22 cellular contexts compared by ENCODE assay signal in genomic region chr19:34502582-34503545, GRCh38. TPM values are rescaled to one million over a fixed set of nuclear protein-coding genes. Genes with fewer than 3 reads are reported as not detected.
DNase-seq lines count a peak whose midpoint lies in the region; ATAC-seq and TF ChIP-seq lines count a peak whose summit lies in the region.
"Had no signal": no experiment of that assay in that cellular context is flagged by ENCODE, and none has a peak within 500 bp of the region (broad histone marks: within the 10 kb centered on the region; RNA-seq: fewer than 3 reads in every experiment).

No MANE protein-coding gene starts in this region.

- H2BK120ac ChIP-seq in neuronal stem cell (ENCODE audit: low read depth, low read length) = no peak overlapping the region

- TF ChIP-seq CTCF in GM10248 (IDR thresholded peaks at IDR 0.05; ENCODE audit: control extremely low read depth, extremely low read depth, low read depth, missing control alignments) (no peak), brain (conservative IDR thresholded peaks at IDR 0.05) (no peak)

- no peak overlapping the region for H4K8ac ChIP-seq in neuronal stem cell (ENCODE audit: low read depth, low read length)

- H3K4me3 Mint-ChIP-seq in brain (no peak overlapping the region), immature natural killer cell (no peak overlapping the region)
- H3K4me3 Mint-ChIP-seq: dendritic cell treated with granulocyte-macrophage colony-stimulating factor and Interleukin-4, amounts not matched to agents 40 ng/mL and 50 ng/mL, for 4 days; neural crest cell had no signal

- CTCF ChIA-PET in GM10248 (lab: Yijun Ruan, JAX) = no interaction called here

- no peak overlapping the region for H3K4ac ChIP-seq in neuronal stem cell (ENCODE audit: low read length)

- no peaks in the 10 kb centered on the region for H3K9me3 ChIP-seq in neuronal stem cell (replicated peaks in 1 of 2; ENCODE audit: control insufficient read depth in 2 of 2, insufficient read depth in 1 of 2, low read depth in 1 of 2, low read length in 2 of 2)
- H3K9me3 ChIP-seq: gastrocnemius medialis had no signal

- H3K9ac ChIP-seq in neuronal stem cell (ENCODE audit: low read depth, low read length, poor library complexity) = no peak overlapping the region

- H3K18ac ChIP-seq in neuronal stem cell (ENCODE audit: low read length) = no peak overlapping the region

- DNase-seq in AG08396 (ENCODE audit: low spot score) (peak; percentile 39), GM10248 (ENCODE audit: extremely low spot score) (peak; percentile 13), neuronal stem cell (ENCODE audit: low spot score) (no peak), immature natural killer cell (no peak), SKM-1 treated with dmso at 0.1 percent for 144 hours (lab: John Stamatoyannopoulos, UW; ENCODE audit: unreplicated experiment) (no peak), NK-92 (lab: John Stamatoyannopoulos, UW; ENCODE audit: unreplicated experiment) (no peak)
- DNase-seq: brain microvascular endothelial cell; COR-L47; EL; gastrocnemius medialis; HCEC 1CT; left colon; NCI-H1694; stimulated activated CD4-positive, alpha-beta T cell treated with anti-CD3 and anti-CD28 coated beads, Interleukin-12 subunit alpha, Interleukin-12 subunit beta, amount 100 ng/mL, for 4 hours; T1000 had no signal

- WGBS in neuronal stem cell (ENCODE audit: extremely low coverage in 2 of 2, insufficient read length in 2 of 2, insufficient replicate concordance in 1 of 2), 2 donors = no CpG with 5 or more reads among the region's 15 CpGs

- H3K36me3 Mint-ChIP-seq in brain (peaks cover 10% of the 10 kb centered on the region), immature natural killer cell (no peaks in the 10 kb centered on the region)

- no peak for ATAC-seq in HG03196 (IDR thresholded peaks at IDR 0.05; ENCODE audit: unreplicated experiment)
- ATAC-seq: gastrocnemius medialis, left colon, Panc1 had no signal

- H2BK5ac ChIP-seq in neuronal stem cell (ENCODE audit: low read length) = no peak overlapping the region

- H3K27me3 ChIP-seq in neuronal stem cell (ENCODE audit: control insufficient read depth in 3 of 3, insufficient read depth in 3 of 3, low read depth in 1 of 3, low read length in 3 of 3) = no peaks in the 10 kb centered on the region
- H3K27me3 ChIP-seq: brain microvascular endothelial cell, gastrocnemius medialis had no signal

- peak overlapping the region in 1 of 2 donors; percentile 28 for H3K4me3 ChIP-seq in neuronal stem cell (ENCODE audit: low read length in 2 of 2)
- H3K4me3 ChIP-seq: gastrocnemius medialis, SK-N-MC had no signal

- peaks cover 8 to 15% of the 10 kb centered on the region in 2 donors for H3K36me3 ChIP-seq in neuronal stem cell (replicated peaks in 1 of 2; ENCODE audit: control insufficient read depth in 2 of 2, insufficient read depth in 2 of 2, low read length in 2 of 2)
- H3K36me3 ChIP-seq: gastrocnemius medialis had no signal

- H2AK5ac ChIP-seq in neuronal stem cell (ENCODE audit: low read depth, low read length) = peak overlapping the region; percentile 58

- H3K4me1 Mint-ChIP-seq in brain (peaks cover 8% of the 10 kb centered on the region), immature natural killer cell (no peaks in the 10 kb centered on the region)

- H3K4me2 ChIP-seq in neuronal stem cell (ENCODE audit: insufficient read depth, low read length, poor library complexity, severe bottlenecking) = no peak overlapping the region

- H2AFZ ChIP-seq in neuronal stem cell (ENCODE audit: low read length) = no peak overlapping the region

- POLR2A ChIA-PET in GM10248 (lab: Yijun Ruan, JAX) = no interaction called here

- H2BK15ac ChIP-seq in neuronal stem cell (ENCODE audit: low read length) = no peak overlapping the region

- no peak overlapping the region for H3K23ac ChIP-seq in neuronal stem cell (ENCODE audit: low read depth, low read length, poor library complexity)

- H3K4me1 ChIP-seq in neuronal stem cell (ENCODE audit: control insufficient read depth in 2 of 2, insufficient read depth in 1 of 2, low read depth in 1 of 2, low read length in 2 of 2) = peaks cover 0 to 6% of the 10 kb centered on the region in 2 donors

- no peaks in the 10 kb centered on the region for H3K9me3 Mint-ChIP-seq in brain
- no peaks in the 10 kb centered on the region for H3K9me3 Mint-ChIP-seq in immature natural killer cell
- H3K9me3 Mint-ChIP-seq: activated T-helper 2 cell treated with anti-CD3 and anti-CD28 coated beads, Interferon-gamma antibody, Interleukin-2, Interleukin-4, amounts not matched to agents 10 μg/mL and 5 μg/mL and 100 μg/mL, durations not matched to agents 14 hours and 24 hours and 36 hours; dendritic cell treated with granulocyte-macrophage colony-stimulating factor and Interleukin-4, amounts not matched to agents 40 ng/mL and 50 ng/mL, for 4 days; neural crest cell had no signal

- no peak overlapping the region for H2BK12ac ChIP-seq in neuronal stem cell (ENCODE audit: low read length)

- H3K27ac ChIP-seq in neuronal stem cell (replicated peaks; ENCODE audit: low read length) = no peak overlapping the region
- H3K27ac ChIP-seq: brain microvascular endothelial cell, gastrocnemius medialis, SK-N-MC had no signal

- H3K27me3 Mint-ChIP-seq in brain (peaks cover 2% of the 10 kb centered on the region), immature natural killer cell (ENCODE audit: low read depth in 3 of 3) (peaks cover 0 to 2% (median 2%) of the 10 kb centered on the region in 3 donors)

- H3K27ac Mint-ChIP-seq in brain = peak overlapping the region in 3 of 5 experiments; percentile 35 to 66 (median 52)
- H3K27ac Mint-ChIP-seq in immature natural killer cell = no peak overlapping the region
- H3K27ac Mint-ChIP-seq: activated T-helper 2 cell treated with anti-CD3 and anti-CD28 coated beads, Interferon-gamma antibody, Interleukin-2, Interleukin-4, amounts not matched to agents 10 μg/mL and 5 μg/mL and 100 μg/mL, durations not matched to agents 14 hours and 24 hours and 36 hours; dendritic cell treated with granulocyte-macrophage colony-stimulating factor and Interleukin-4, amounts not matched to agents 40 ng/mL and 50 ng/mL, for 4 days had no signal

- H3K14ac ChIP-seq in neuronal stem cell (ENCODE audit: low read length) = no peak overlapping the region

- no peak overlapping the region for H4K91ac ChIP-seq in neuronal stem cell (ENCODE audit: low read depth, low read length, poor library complexity)

- no peaks in the 10 kb centered on the region for H3K79me1 ChIP-seq in neuronal stem cell (ENCODE audit: low read depth, low read length)

RNA-seq across cellular contexts. Expression of gene WTIP, which starts 21.3 kb away (rescaled TPM):
- polyA plus RNA-seq in brain (ENCODE audit: insufficient read depth, low read depth, low replicate concordance) (1.8 TPM), immature natural killer cell (under 1 TPM in 1 of 3 donors, not detected in 2; 0.03 TPM)
- polyA plus RNA-seq in neuronal stem cell (2013, experiment 1 of 2) = 12.5 TPM
- polyA plus RNA-seq in neuronal stem cell (2013, experiment 2 of 2) = 10.5 TPM

Comparison
In these comparisons a context has a peak if more than half of its experiments do, and no peak if none do; other contexts are left out.
1. DNase-seq: peak in AG08396 (single experiment) and GM10248 (single experiment); none in neuronal stem cell (single experiment), immature natural killer cell (0 of 3), SKM-1 treated with dmso at 0.1 percent for 144 hours (single experiment) and NK-92 (single experiment).
2. H3K27ac Mint-ChIP-seq: peak in brain (3 of 5); none in immature natural killer cell (0 of 6).